Comparison of ENCODE assay signal across 12 cellular contexts in the genomic region with DNA sequence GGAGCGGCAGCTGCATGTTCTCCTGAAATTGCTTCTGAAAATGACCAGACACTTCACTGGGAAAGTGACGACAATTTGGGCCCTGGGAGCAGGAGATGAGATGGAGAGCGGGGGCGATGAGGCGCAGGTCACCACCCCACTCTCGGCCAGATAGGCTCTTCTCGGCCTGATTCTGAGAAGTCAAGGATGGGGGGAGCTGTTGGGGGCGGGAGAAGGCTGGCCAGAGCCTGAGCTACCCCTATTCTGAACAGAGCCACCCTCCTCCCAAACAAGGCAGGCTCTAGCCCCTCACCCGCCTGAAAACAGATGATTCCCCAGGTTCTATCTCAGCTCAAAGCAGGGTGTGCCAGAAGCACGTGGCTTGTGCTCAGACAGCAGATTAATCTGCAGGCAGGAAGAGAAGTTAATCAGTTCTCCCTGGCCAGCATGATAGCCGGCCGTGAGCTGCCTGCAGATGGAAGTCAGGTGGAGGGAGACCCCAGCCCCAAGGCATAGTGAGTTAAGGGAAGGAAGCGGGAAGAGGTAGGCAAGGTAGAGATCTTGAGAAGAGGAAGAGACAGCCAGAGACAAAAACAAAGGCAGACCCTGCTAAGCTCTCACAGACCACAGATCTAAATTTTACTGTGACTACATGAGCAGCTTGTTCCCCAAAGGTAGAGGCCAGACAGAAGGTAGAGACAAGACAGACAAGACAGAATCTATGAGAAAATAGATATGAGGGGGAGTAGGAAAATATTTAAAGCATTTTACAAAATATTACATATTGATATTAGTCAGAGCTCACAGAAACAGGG. TPM values are rescaled to one million over a fixed set of nuclear protein-coding genes. Genes with fewer than 3 reads are reported as not detected.
DNase-seq lines count a peak whose midpoint lies in the region; ATAC-seq lines count a peak whose summit lies in the region.
"Had no signal": no experiment of that assay in that cellular context is flagged by ENCODE, and none has a peak within 500 bp of the region (broad histone marks: within the 10 kb centered on the region; RNA-seq: fewer than 3 reads in every experiment).

No MANE protein-coding gene starts in this region.

- intact Hi-C loops in activated naive CD4-positive, alpha-beta T cell treated with anti-CD3 and anti-CD28 coated beads for 36 hours (cut with micrococcal nuclease), result loop anchor here (2.0 kb wide), 1 partner anchor 20 kb away; no protein-coding TSS in a partner anchor
- intact Hi-C loops in dendritic cell treated with granulocyte-macrophage colony-stimulating factor and Interleukin-4, amounts not matched to agents 40 ng/mL and 50 ng/mL, for 4 days (cut with micrococcal nuclease), result no loop called here

- H3K27ac Mint-ChIP-seq in activated naive CD4-positive, alpha-beta T cell treated with anti-CD3 and anti-CD28 coated beads for 36 hours, result peak overlapping the region; percentile 84
- peak overlapping the region; percentile 33 for H3K27ac Mint-ChIP-seq in dendritic cell treated with granulocyte-macrophage colony-stimulating factor and Interleukin-4, amounts not matched to agents 40 ng/mL and 50 ng/mL, for 4 days
- peak overlapping the region; percentile 15 to 87 for H3K27ac Mint-ChIP-seq in stimulated activated naive CD8-positive, alpha-beta T cell treated with anti-CD3 and anti-CD28 coated beads, Interleukin-15, amount 100 ng/mL, for 72 hours

- DNase-seq in activated naive CD4-positive, alpha-beta T cell treated with anti-CD3 and anti-CD28 coated beads for 36 hours, result peak; percentile 33
- DNase-seq in activated naive CD4-positive, alpha-beta T cell treated with Interleukin-2 at 50 U/mL for 16 hours, result no peak
- DNase-seq in NCI-H69 (lab: John Stamatoyannopoulos, UW) (peak; percentile 50), NCI-H748 (lab: John Stamatoyannopoulos, UW; ENCODE audit: unreplicated experiment) (no peak)
- DNase-seq in stimulated activated naive CD8-positive, alpha-beta T cell treated with anti-CD3 and anti-CD28 coated beads, Interleukin-15, amount 100 ng/mL, for 72 hours, result no peak
- DNase-seq: activated CD4-positive, CD25-positive, alpha-beta regulatory T cell treated with anti-CD3 and anti-CD28 coated beads, Interleukin-2, amount 50 U/mL, for 72 hours; C1 segment of cervical spinal cord; NCI-H1105 had no signal

- H3K36me3 Mint-ChIP-seq in activated naive CD4-positive, alpha-beta T cell treated with anti-CD3 and anti-CD28 coated beads for 36 hours (ENCODE audit: low read depth), result no peaks in the 10 kb centered on the region
- H3K36me3 Mint-ChIP-seq in dendritic cell treated with granulocyte-macrophage colony-stimulating factor and Interleukin-4, amounts not matched to agents 40 ng/mL and 50 ng/mL, for 4 days (ENCODE audit: low read depth), result no peaks in the 10 kb centered on the region

- H3K9me3 Mint-ChIP-seq in activated naive CD4-positive, alpha-beta T cell treated with anti-CD3 and anti-CD28 coated beads for 36 hours, result no peaks in the 10 kb centered on the region
- no peaks in the 10 kb centered on the region for H3K9me3 Mint-ChIP-seq in dendritic cell treated with granulocyte-macrophage colony-stimulating factor and Interleukin-4, amounts not matched to agents 40 ng/mL and 50 ng/mL, for 4 days
- no peaks in the 10 kb centered on the region for H3K9me3 Mint-ChIP-seq in stimulated activated naive CD8-positive, alpha-beta T cell treated with anti-CD3 and anti-CD28 coated beads, Interleukin-15, amount 100 ng/mL, for 72 hours

- H3K4me1 Mint-ChIP-seq in activated naive CD4-positive, alpha-beta T cell treated with anti-CD3 and anti-CD28 coated beads for 36 hours (ENCODE audit: low read depth), result peaks cover 62% of the 10 kb centered on the region
- H3K4me1 Mint-ChIP-seq in dendritic cell treated with granulocyte-macrophage colony-stimulating factor and Interleukin-4, amounts not matched to agents 40 ng/mL and 50 ng/mL, for 4 days (ENCODE audit: low read depth), result peaks cover 35% of the 10 kb centered on the region
- peaks cover 41% of the 10 kb centered on the region for H3K4me1 Mint-ChIP-seq in stimulated activated naive CD8-positive, alpha-beta T cell treated with anti-CD3 and anti-CD28 coated beads, Interleukin-15, amount 100 ng/mL, for 72 hours

- CTCF ChIA-PET in activated naive CD4-positive, alpha-beta T cell treated with anti-CD3 and anti-CD28 coated beads for 36 hours (lab: Charles Lee), result interaction anchor here (0.5 to 4.3 kb wide), 25 partner anchors 9 to 576 kb away, joined by 3 to 25 read pairs (median 4); a partner anchor contains a TSS

- no peaks in the 10 kb centered on the region for H3K27me3 Mint-ChIP-seq in activated naive CD4-positive, alpha-beta T cell treated with anti-CD3 and anti-CD28 coated beads for 36 hours (ENCODE audit: low read depth)
- peaks cover 15% of the 10 kb centered on the region for H3K27me3 Mint-ChIP-seq in dendritic cell treated with granulocyte-macrophage colony-stimulating factor and Interleukin-4, amounts not matched to agents 40 ng/mL and 50 ng/mL, for 4 days
- no peaks in the 10 kb centered on the region for H3K27me3 Mint-ChIP-seq in stimulated activated naive CD8-positive, alpha-beta T cell treated with anti-CD3 and anti-CD28 coated beads, Interleukin-15, amount 100 ng/mL, for 72 hours

- no peak for ATAC-seq in stimulated activated naive CD8-positive, alpha-beta T cell treated with anti-CD3 and anti-CD28 coated beads, Interleukin-15, amount 100 ng/mL, for 72 hours
- no peak for ATAC-seq in GM19351 (IDR thresholded peaks at IDR 0.05; ENCODE audit: unreplicated experiment)
- ATAC-seq in GM18519 (IDR thresholded peaks at IDR 0.05; ENCODE audit: low FRiP score, unreplicated experiment), result no peak

- peak overlapping the region; percentile 17 for H3K4me3 Mint-ChIP-seq in activated naive CD4-positive, alpha-beta T cell treated with anti-CD3 and anti-CD28 coated beads for 36 hours
- no peak overlapping the region for H3K4me3 Mint-ChIP-seq in dendritic cell treated with granulocyte-macrophage colony-stimulating factor and Interleukin-4, amounts not matched to agents 40 ng/mL and 50 ng/mL, for 4 days
- peak overlapping the region; percentile 4 to 14 for H3K4me3 Mint-ChIP-seq in stimulated activated naive CD8-positive, alpha-beta T cell treated with anti-CD3 and anti-CD28 coated beads, Interleukin-15, amount 100 ng/mL, for 72 hours

RNA-seq across cellular contexts. Expression of a gene that starts 10.9 kb away (rescaled TPM):
- total RNA-seq in activated naive CD4-positive, alpha-beta T cell treated with anti-CD3 and anti-CD28 coated beads for 36 hours, result under 1 TPM in 1 of 2 experiments, not detected in 1; 0.48 TPM
- total RNA-seq: SJSA1 had no signal

RNA-seq across cellular contexts. Expression of a gene that starts 20.9 kb away (rescaled TPM):
- 1 to 10 TPM; 5.1 to 5.5 TPM for total RNA-seq in activated naive CD4-positive, alpha-beta T cell treated with anti-CD3 and anti-CD28 coated beads for 36 hours

RNA-seq across cellular contexts. Expression of a gene that starts 22.7 kb away (rescaled TPM):
- total RNA-seq in activated naive CD4-positive, alpha-beta T cell treated with anti-CD3 and anti-CD28 coated beads for 36 hours, result 1 to 10 TPM; 1.4 to 1.5 TPM
- total RNA-seq: SJSA1 had no signal

RNA-seq across cellular contexts. Expression of a gene that starts 51.4 kb away (rescaled TPM):
- 10 to 100 TPM; 71.3 to 72.2 TPM for total RNA-seq in activated naive CD4-positive, alpha-beta T cell treated with anti-CD3 and anti-CD28 coated beads for 36 hours

Comparison
In these comparisons a context has a peak if more than half of its experiments do, and no peak if none do; other contexts are left out.
1. DNase-seq: peak in activated naive CD4-positive, alpha-beta T cell treated with anti-CD3 and anti-CD28 coated beads for 36 hours (single experiment) and NCI-H69 (single experiment); none in activated naive CD4-positive, alpha-beta T cell treated with Interleukin-2 at 50 U/mL for 16 hours (single experiment), stimulated activated naive CD8-positive, alpha-beta T cell treated with anti-CD3 and anti-CD28 coated beads, Interleukin-15, amount 100 ng/mL, for 72 hours (0 of 2) and NCI-H748 (single experiment).
2. H3K27ac Mint-ChIP-seq: peak in every context shown above with its lines; median percentile 84 in activated naive CD4-positive, alpha-beta T cell treated with anti-CD3 and anti-CD28 coated beads for 36 hours; 51 in stimulated activated naive CD8-positive, alpha-beta T cell treated with anti-CD3 and anti-CD28 coated beads, Interleukin-15, amount 100 ng/mL, for 72 hours; 33 in dendritic cell treated with granulocyte-macrophage colony-stimulating factor and Interleukin-4, amounts not matched to agents 40 ng/mL and 50 ng/mL, for 4 days.